19 cellular contexts compared by ENCODE assay signal in genomic region chr6:44771647-44772415, GRCh38.
A peak's percentile ranks its signal among the peaks of the same experiment; 100 is the strongest.
DNase-seq lines count a peak whose midpoint lies in the region; ATAC-seq, FAIRE-seq and TF ChIP-seq lines count a peak whose summit lies in the region.
"Had no signal": no experiment of that assay in that cellular context is flagged by ENCODE, and none has a peak within 500 bp of the region (broad histone marks: within the 10 kb centered on the region; RNA-seq: fewer than 3 reads in every experiment).

No MANE protein-coding gene starts in this region.

- no peaks in the 10 kb centered on the region for H3K36me3 Mint-ChIP-seq in astrocyte (ENCODE audit: low read depth, unreplicated experiment)
- H3K36me3 Mint-ChIP-seq: stimulated activated effector memory CD8-positive, alpha-beta T cell treated with anti-CD3 and anti-CD28 coated beads, Interleukin-12 subunit alpha, Interleukin-12 subunit beta, amount 100 ng/mL, for 72 hours had no signal

- no peak overlapping the region for H3K4me2 ChIP-seq in SK-N-SH
- H3K4me2 ChIP-seq in astrocyte (ENCODE audit: low read length) = no peak overlapping the region
- H3K4me2 ChIP-seq: BLaER1 treated with 17β-estradiol and CSF1 and Interleukin-3, amounts not matched to agents 10 nM and 100 nM had no signal

- H3K27ac ChIP-seq in SK-N-SH (ENCODE audit: low read depth in 2 of 2, low read length in 1 of 2) (no peak overlapping the region), astrocyte (ENCODE audit: low read depth, low read length) (no peak overlapping the region), left lung (no peak overlapping the region)
- H3K27ac ChIP-seq: BLaER1 treated with 17β-estradiol and CSF1 and Interleukin-3, amounts not matched to agents 10 nM and 100 nM had no signal

- H4K20me1 ChIP-seq in SK-N-SH (ENCODE audit: insufficient read depth) (no peaks in the 10 kb centered on the region), astrocyte (ENCODE audit: insufficient read depth, low read length) (no peaks in the 10 kb centered on the region)
- H4K20me1 ChIP-seq: BLaER1 treated with 17β-estradiol and CSF1 and Interleukin-3, amounts not matched to agents 10 nM and 100 nM had no signal

- TF ChIP-seq CTCF in SK-N-SH (IDR thresholded peaks at IDR 0.05) = no peak
- TF ChIP-seq CTCF in astrocyte (IDR thresholded peaks at IDR 0.05; ENCODE audit: insufficient read depth, low read depth, low read length) = no peak
- no peak for TF ChIP-seq CTCF in left lung (IDR thresholded peaks at IDR 0.05)

- FAIRE-seq in astrocyte (lab: Jason Lieb, UNC) = no peak

- H3K9me3 ChIP-seq in SK-N-SH = no peaks in the 10 kb centered on the region
- H3K9me3 ChIP-seq in astrocyte (ENCODE audit: insufficient read depth, low read depth, low read length) = peaks cover 3% of the 10 kb centered on the region
- peaks cover 0 to 4% of the 10 kb centered on the region in 2 donors for H3K9me3 ChIP-seq in left lung

- H3K79me2 ChIP-seq in SK-N-SH (ENCODE audit: insufficient read depth) = no peaks in the 10 kb centered on the region
- H3K79me2 ChIP-seq in astrocyte (ENCODE audit: insufficient read depth, low read length) = no peaks in the 10 kb centered on the region

- TF ChIP-seq RAD21 in SK-N-SH (IDR thresholded peaks at IDR 0.05; ENCODE audit: low read length) = no peak

- H3K9me3 Mint-ChIP-seq in astrocyte (ENCODE audit: unreplicated experiment) = peaks cover 12% of the 10 kb centered on the region

- H3K36me3 ChIP-seq in SK-N-SH (replicated peaks in 1 of 2; ENCODE audit: control insufficient read depth in 1 of 2, insufficient read depth in 2 of 2, low read length in 1 of 2) (no peaks in the 10 kb centered on the region), astrocyte (ENCODE audit: insufficient read depth, low read length) (no peaks in the 10 kb centered on the region), left lung (no peaks in the 10 kb centered on the region)
- H3K36me3 ChIP-seq: BLaER1 treated with 17β-estradiol and CSF1 and Interleukin-3, amounts not matched to agents 10 nM and 100 nM had no signal

- POLR2A ChIA-PET in SK-N-SH (lab: Yijun Ruan, JAX) = no interaction called here

- H2AFZ ChIP-seq in SK-N-SH (ENCODE audit: low read depth) = no peak overlapping the region
- no peak overlapping the region for H2AFZ ChIP-seq in astrocyte (ENCODE audit: low read depth, low read length)

- peaks cover 9% of the 10 kb centered on the region for H3K4me1 Mint-ChIP-seq in astrocyte (ENCODE audit: low read depth, unreplicated experiment)
- H3K4me1 Mint-ChIP-seq: activated CD8-positive, alpha-beta memory T cell treated with anti-CD3 and anti-CD28 coated beads, Interleukin-2, amount 10 ng/mL, durations not matched to agents 7 days and 5 days; stimulated activated effector memory CD8-positive, alpha-beta T cell treated with anti-CD3 and anti-CD28 coated beads, Interleukin-12 subunit alpha, Interleukin-12 subunit beta, amount 100 ng/mL, for 72 hours had no signal

- H3K27ac Mint-ChIP-seq in astrocyte (ENCODE audit: unreplicated experiment) = peak overlapping the region; percentile 66
- H3K27ac Mint-ChIP-seq: activated CD4-positive, alpha-beta T cell treated with anti-CD3 and anti-CD28 coated beads for 36 hours; activated CD8-positive, alpha-beta memory T cell treated with anti-CD3 and anti-CD28 coated beads, Interleukin-2, amount 10 ng/mL, durations not matched to agents 7 days and 5 days; activated T-helper 2 cell treated with anti-CD3 and anti-CD28 coated beads, Interferon-gamma antibody, Interleukin-2, Interleukin-4, amounts not matched to agents 10 μg/mL and 5 μg/mL and 100 μg/mL, durations not matched to agents 14 hours and 24 hours and 36 hours; nephron; stimulated activated effector memory CD8-positive, alpha-beta T cell treated with anti-CD3 and anti-CD28 coated beads, Interleukin-12 subunit alpha, Interleukin-12 subunit beta, amount 100 ng/mL, for 72 hours had no signal

- H3K27me3 ChIP-seq in SK-N-SH (ENCODE audit: insufficient read depth) (no peaks in the 10 kb centered on the region), astrocyte (ENCODE audit: insufficient read depth, low read length) (no peaks in the 10 kb centered on the region), left lung (no peaks in the 10 kb centered on the region)
- H3K27me3 ChIP-seq: BLaER1 treated with 17β-estradiol and CSF1 and Interleukin-3, amounts not matched to agents 10 nM and 100 nM had no signal

- H3K4me3 ChIP-seq in SK-N-SH (ENCODE audit: low read depth in 2 of 2, low read length in 1 of 2) (no peak overlapping the region), astrocyte (ENCODE audit: insufficient read depth, low read depth, low read length) (no peak overlapping the region), left lung (no peak overlapping the region)
- H3K4me3 ChIP-seq: BLaER1 treated with 17β-estradiol and CSF1 and Interleukin-3, amounts not matched to agents 10 nM and 100 nM had no signal

- no peak for TF ChIP-seq EP300 in SK-N-SH (IDR thresholded peaks at IDR 0.05; ENCODE audit: borderline replicate concordance in 1 of 2, low read depth in 1 of 2, low read length in 1 of 2)

- H3K4me1 ChIP-seq in SK-N-SH (ENCODE audit: control insufficient read depth in 1 of 2, insufficient read depth in 2 of 2, low read depth in 1 of 2, low read length in 1 of 2) = no peaks in the 10 kb centered on the region
- no peaks in the 10 kb centered on the region for H3K4me1 ChIP-seq in astrocyte (ENCODE audit: insufficient read depth, low read length)
- H3K4me1 ChIP-seq in left lung = no peaks in the 10 kb centered on the region
- H3K4me1 ChIP-seq: BLaER1 treated with 17β-estradiol and CSF1 and Interleukin-3, amounts not matched to agents 10 nM and 100 nM had no signal

- intact Hi-C loops in left lung (cut with DNase I) = no loop called here
- intact Hi-C loops in posterior vena cava (cut with DNase I) = no loop called here

- CTCF ChIA-PET in SK-N-SH (lab: Yijun Ruan, JAX) = interaction anchor here (0.6 to 1.0 kb wide), 2 partner anchors 116 to 230 kb away, joined by 3 read pairs; no protein-coding TSS in a partner anchor

- ATAC-seq in SK-N-SH treated with all-trans-retinoic acid at 6 μM for 48 hours = peak; percentile 28; the same call in 1 of the 3 replicates
- peak; percentile 19 for ATAC-seq in left lung
- ATAC-seq: activated CD4-positive, alpha-beta T cell treated with anti-CD3 and anti-CD28 coated beads for 36 hours; activated CD8-positive, alpha-beta memory T cell treated with anti-CD3 and anti-CD28 coated beads, Interleukin-2, amount 10 ng/mL, durations not matched to agents 7 days and 5 days; stimulated activated effector memory CD8-positive, alpha-beta T cell treated with anti-CD3 and anti-CD28 coated beads, Interleukin-12 subunit alpha, Interleukin-12 subunit beta, amount 100 ng/mL, for 72 hours had no signal

- 64% methylated on average over 4 of the region's 4 CpGs for WGBS in SK-N-SH (ENCODE audit: low lambda C conversion rate)

- no peaks in the 10 kb centered on the region for H3K9me2 ChIP-seq in SK-N-SH

- no peak for DNase-seq in SK-N-SH
- DNase-seq in astrocyte (ENCODE audit: low read depth) = no peak
- DNase-seq in left lung = no peak
- no peak for DNase-seq in posterior vena cava (ENCODE audit: low spot score)
- no peak for DNase-seq in EL
- DNase-seq in NCI-H1092 treated with DMSO at 0.1 percent for 48 hours (lab: John Stamatoyannopoulos, UW) = no peak
- no peak for DNase-seq in stimulated activated CD4-positive, alpha-beta T cell treated with anti-CD3 and anti-CD28 coated beads, Interleukin-4, amount 100 ng/mL, for 1 hour
- DNase-seq: activated CD4-positive, alpha-beta T cell treated with anti-CD3 and anti-CD28 coated beads for 36 hours; activated CD8-positive, alpha-beta memory T cell treated with anti-CD3 and anti-CD28 coated beads, Interleukin-2, amount 10 ng/mL, durations not matched to agents 7 days and 5 days; central memory CD4-positive, alpha-beta T cell; effector CD4-positive, alpha-beta T cell; IMR-90; NCI-H2107; stimulated activated CD4-positive, alpha-beta T cell treated with anti-CD3 and anti-CD28 coated beads, Interleukin-12 subunit alpha, Interleukin-12 subunit beta, amount 100 ng/mL, for 4 hours had no signal

- H3F3A ChIP-seq in SK-N-SH (replicated peaks; ENCODE audit: insufficient read depth) = no peaks in the 10 kb centered on the region

- H3K9ac ChIP-seq in SK-N-SH (no peak overlapping the region), astrocyte (ENCODE audit: low read length) (no peak overlapping the region)
- H3K9ac ChIP-seq: BLaER1 treated with 17β-estradiol and CSF1 and Interleukin-3, amounts not matched to agents 10 nM and 100 nM had no signal

- H3K4me3 Mint-ChIP-seq in astrocyte (ENCODE audit: unreplicated experiment) = no peak overlapping the region
- H3K4me3 Mint-ChIP-seq: activated CD4-positive, alpha-beta T cell treated with anti-CD3 and anti-CD28 coated beads for 36 hours; activated CD8-positive, alpha-beta memory T cell treated with anti-CD3 and anti-CD28 coated beads, Interleukin-2, amount 10 ng/mL, durations not matched to agents 7 days and 5 days; nephron; stimulated activated effector memory CD8-positive, alpha-beta T cell treated with anti-CD3 and anti-CD28 coated beads, Interleukin-12 subunit alpha, Interleukin-12 subunit beta, amount 100 ng/mL, for 72 hours had no signal

- peaks cover 8% of the 10 kb centered on the region for H3K27me3 Mint-ChIP-seq in astrocyte (ENCODE audit: low read depth, unreplicated experiment)
- H3K27me3 Mint-ChIP-seq: activated CD4-positive, alpha-beta T cell treated with anti-CD3 and anti-CD28 coated beads for 36 hours had no signal

TF ChIP-seq in SK-N-SH treated with all-trans-retinoic acid at 6 μM for 48 hours, 23 proteins besides CTCF, POLR2A, EP300 and RAD21 (continues in another document):
- TF ChIP-seq TOX (CRISPR knock-in tag; IDR thresholded peaks at IDR 0.05; ENCODE audit: borderline replicate concordance) = no peak
- TF ChIP-seq GLIS3 (CRISPR knock-in tag; IDR thresholded peaks at IDR 0.05) = no peak
- no peak for TF ChIP-seq OSR1 (CRISPR knock-in tag; IDR thresholded peaks at IDR 0.05)

TF ChIP-seq in SK-N-SH, 30 proteins besides CTCF, POLR2A, EP300 and RAD21:
- TF ChIP-seq MAX (IDR thresholded peaks at IDR 0.05; ENCODE audit: low read depth) (no peak), ELF1 (IDR thresholded peaks at IDR 0.05) (no peak)
